In genomic region chr2:60438653-60439052, GRCh38 we compare ENCODE assay signal across 15 cellular contexts.
DNase-seq lines count a peak whose midpoint lies in the region; ATAC-seq and TF ChIP-seq lines count a peak whose summit lies in the region.
"Had no signal": no experiment of that assay in that cellular context is flagged by ENCODE, and none has a peak within 500 bp of the region (broad histone marks: within the 10 kb centered on the region; RNA-seq: fewer than 3 reads in every experiment).

No MANE protein-coding gene starts in this region.

- H3F3A ChIP-seq in neural progenitor cell (ENCODE audit: low read depth), result no peaks in the 10 kb centered on the region

- H3K27ac Mint-ChIP-seq in CD14-positive monocyte (peak overlapping the region; percentile 93 to 99 (median 96)), neural progenitor cell (peak overlapping the region; percentile 60)
- no peak overlapping the region for H3K27ac Mint-ChIP-seq in activated CD8-positive, alpha-beta memory T cell treated with anti-CD3 and anti-CD28 coated beads, Interleukin-2, amount 10 ng/mL, durations not matched to agents 7 days and 5 days

- H3K27me3 Mint-ChIP-seq in CD14-positive monocyte (ENCODE audit: low read depth in 3 of 3) (peaks cover 0 to under 1% (median 0%) of the 10 kb centered on the region in 3 donors), neural progenitor cell (ENCODE audit: insufficient read depth, low read depth) (peaks cover 3% of the 10 kb centered on the region)
- H3K27me3 Mint-ChIP-seq in activated CD8-positive, alpha-beta memory T cell treated with anti-CD3 and anti-CD28 coated beads, Interleukin-2, amount 10 ng/mL, durations not matched to agents 7 days and 5 days, result no peaks in the 10 kb centered on the region

- H2AFZ ChIP-seq in OCI-LY3 (ENCODE audit: low read depth, low read length), result no peak overlapping the region
- H2AFZ ChIP-seq in neural progenitor cell (replicated peaks), result no peak overlapping the region

- CTCF ChIA-PET in activated CD8-positive, alpha-beta memory T cell treated with anti-CD3 and anti-CD28 coated beads, Interleukin-2, amount 10 ng/mL, durations not matched to agents 7 days and 5 days (lab: Charles Lee), result no interaction called here

- H3K9me3 ChIP-seq in OCI-LY3 (ENCODE audit: insufficient read depth, low read length), result no peaks in the 10 kb centered on the region
- H3K9me3 ChIP-seq in heart right ventricle, result no peaks in the 10 kb centered on the region
- no peaks in the 10 kb centered on the region for H3K9me3 ChIP-seq in neural progenitor cell (ENCODE audit: low read depth)
- H3K9me3 ChIP-seq: HAP-1 had no signal

- DNase-seq in CD14-positive monocyte (ENCODE audit: low spot score), result no peak
- DNase-seq in heart right ventricle, result no peak
- DNase-seq in neural progenitor cell (ENCODE audit: low spot score), result no peak
- no peak for DNase-seq in activated CD8-positive, alpha-beta memory T cell treated with anti-CD3 and anti-CD28 coated beads, Interleukin-2, amount 10 ng/mL, durations not matched to agents 7 days and 5 days
- no peak for DNase-seq in OCI-M1 (lab: John Stamatoyannopoulos, UW)
- DNase-seq in NCI-H526 treated with DMSO at 0.1 percent for 48 hours (lab: John Stamatoyannopoulos, UW), result no peak
- DNase-seq: DMS 273 treated with DMSO at 0.1 percent for 48 hours, NCI-H1092 treated with DMSO at 0.1 percent for 48 hours, NCI-H1694, NCI-H2081 treated with DMSO at 0.1 percent for 48 hours, NCI-H748 treated with DMSO at 0.1 percent for 48 hours, SW 1271 had no signal

- H3K4me2 ChIP-seq in OCI-LY3 (ENCODE audit: low read length) (peak overlapping the region; percentile 82), neural progenitor cell (no peak overlapping the region)

- H3K79me2 ChIP-seq in OCI-LY3 (ENCODE audit: low read length) (no peaks in the 10 kb centered on the region), neural progenitor cell (ENCODE audit: low read depth) (no peaks in the 10 kb centered on the region)

- H3K27me3 ChIP-seq in OCI-LY3 (ENCODE audit: low read depth, low read length), result no peaks in the 10 kb centered on the region
- peaks cover 0 to 3% (median 0%) of the 10 kb centered on the region in 7 donors for H3K27me3 ChIP-seq in heart right ventricle
- no peaks in the 10 kb centered on the region for H3K27me3 ChIP-seq in neural progenitor cell

- peak overlapping the region; percentile 88 for H3K27ac ChIP-seq in OCI-LY3 (ENCODE audit: low read length)
- peak overlapping the region in 9 of 10 donors; percentile 22 to 85 (median 75) for H3K27ac ChIP-seq in heart right ventricle
- H3K27ac ChIP-seq in neural progenitor cell, result no peak overlapping the region

- H3K4me3 Mint-ChIP-seq in CD14-positive monocyte (no peak overlapping the region), neural progenitor cell (no peak overlapping the region)
- no peak overlapping the region for H3K4me3 Mint-ChIP-seq in activated CD8-positive, alpha-beta memory T cell treated with anti-CD3 and anti-CD28 coated beads, Interleukin-2, amount 10 ng/mL, durations not matched to agents 7 days and 5 days

- peak in 7 of 8 donors; percentile 7 to 45 (median 23) for ATAC-seq in heart right ventricle
- no peak for ATAC-seq in HG03460 (IDR thresholded peaks at IDR 0.05; ENCODE audit: unreplicated experiment)
- ATAC-seq in activated CD8-positive, alpha-beta memory T cell treated with anti-CD3 and anti-CD28 coated beads, Interleukin-2, amount 10 ng/mL, durations not matched to agents 7 days and 5 days, result no peak

- H4K20me1 ChIP-seq in OCI-LY3 (ENCODE audit: insufficient read depth, low read length) (no peaks in the 10 kb centered on the region), neural progenitor cell (ENCODE audit: low read depth) (no peaks in the 10 kb centered on the region)

- H3K4me3 ChIP-seq in OCI-LY3 (ENCODE audit: low read length) (peak overlapping the region; percentile 70), heart right ventricle (peak overlapping the region in 9 of 10 donors; percentile 25 to 47 (median 39)), neural progenitor cell (no peak overlapping the region)
- H3K4me3 ChIP-seq: HAP-1 had no signal

- H3K9ac ChIP-seq in OCI-LY3 (ENCODE audit: low read length) (peak overlapping the region; percentile 74), neural progenitor cell (no peak overlapping the region)

- H3K4me1 Mint-ChIP-seq in CD14-positive monocyte, result peaks cover 49% of the 10 kb centered on the region
- peaks cover 18% of the 10 kb centered on the region for H3K4me1 Mint-ChIP-seq in neural progenitor cell
- no peaks in the 10 kb centered on the region for H3K4me1 Mint-ChIP-seq in activated CD8-positive, alpha-beta memory T cell treated with anti-CD3 and anti-CD28 coated beads, Interleukin-2, amount 10 ng/mL, durations not matched to agents 7 days and 5 days

- peaks cover 0 to 3% (median 0%) of the 10 kb centered on the region in 7 donors for H3K9me3 Mint-ChIP-seq in CD14-positive monocyte
- no peaks in the 10 kb centered on the region for H3K9me3 Mint-ChIP-seq in neural progenitor cell
- H3K9me3 Mint-ChIP-seq in activated CD8-positive, alpha-beta memory T cell treated with anti-CD3 and anti-CD28 coated beads, Interleukin-2, amount 10 ng/mL, durations not matched to agents 7 days and 5 days (ENCODE audit: low read depth), result no peaks in the 10 kb centered on the region

- TF ChIP-seq CTCF in CD14-positive monocyte (IDR thresholded peaks at IDR 0.05) (no peak), OCI-LY3 (IDR thresholded peaks at IDR 0.05; ENCODE audit: low read depth, low read length) (no peak), heart right ventricle (IDR thresholded peaks at IDR 0.05) (no peak), neural progenitor cell (IDR thresholded peaks at IDR 0.05) (no peak)

- 63 to 65% methylated on average over 6 of the region's 6 CpGs for WGBS in heart right ventricle, 2 donors

- peaks cover 0 to 3% of the 10 kb centered on the region in 2 donors for H3K36me3 Mint-ChIP-seq in CD14-positive monocyte
- no peaks in the 10 kb centered on the region for H3K36me3 Mint-ChIP-seq in neural progenitor cell
- no peaks in the 10 kb centered on the region for H3K36me3 Mint-ChIP-seq in activated CD8-positive, alpha-beta memory T cell treated with anti-CD3 and anti-CD28 coated beads, Interleukin-2, amount 10 ng/mL, durations not matched to agents 7 days and 5 days

- no peaks in the 10 kb centered on the region for H3K36me3 ChIP-seq in OCI-LY3 (replicated peaks; ENCODE audit: low read depth, low read length)
- H3K36me3 ChIP-seq in heart right ventricle, result no peaks in the 10 kb centered on the region
- H3K36me3 ChIP-seq in neural progenitor cell, result no peaks in the 10 kb centered on the region
- H3K36me3 ChIP-seq: HAP-1 had no signal

- intact Hi-C loops in CD14-positive monocyte (cut with micrococcal nuclease), result loop anchor here in 1 of 2 donors (5.0 kb wide), 1 partner anchor 114 kb away; the partner anchor contains the start of gene BCL11A
- intact Hi-C loops in heart right ventricle (cut with DNase I), result loop anchor here in 3 of 10 donors (2.0 to 10.0 kb wide), 3 partner anchors 106 to 110 kb away; no protein-coding TSS in a partner anchor

- H3K4me1 ChIP-seq in OCI-LY3 (ENCODE audit: low read length), result peaks cover 59% of the 10 kb centered on the region
- peaks cover 0 to 45% (median 7%) of the 10 kb centered on the region in 9 donors for H3K4me1 ChIP-seq in heart right ventricle
- peaks cover 3% of the 10 kb centered on the region for H3K4me1 ChIP-seq in neural progenitor cell

Comparison
In these comparisons a context has a peak if more than half of its experiments do, and no peak if none do; other contexts are left out.
1. ATAC-seq: peak in heart right ventricle (7 of 8); none in HG03460 (single experiment) and activated CD8-positive, alpha-beta memory T cell treated with anti-CD3 and anti-CD28 coated beads, Interleukin-2, amount 10 ng/mL, durations not matched to agents 7 days and 5 days (single experiment).